1 cellular context compared by ENCODE assay signal in genomic region chr1:90892884-90893283, GRCh38.
TF ChIP-seq lines count a peak whose summit lies in the region.

No MANE protein-coding gene starts in this region.

TF ChIP-seq in IMR-90, 13 proteins besides CTCF, POLR2A, EP300 and RAD21:
- TF ChIP-seq MAFK (IDR thresholded peaks at IDR 0.05; ENCODE audit: low read depth, low read length), result 0 out of 2 replicates have a peak, but pooled peaks have one; percentile 19
